ENCODE assay signal across 9 cellular contexts in the genomic region with DNA sequence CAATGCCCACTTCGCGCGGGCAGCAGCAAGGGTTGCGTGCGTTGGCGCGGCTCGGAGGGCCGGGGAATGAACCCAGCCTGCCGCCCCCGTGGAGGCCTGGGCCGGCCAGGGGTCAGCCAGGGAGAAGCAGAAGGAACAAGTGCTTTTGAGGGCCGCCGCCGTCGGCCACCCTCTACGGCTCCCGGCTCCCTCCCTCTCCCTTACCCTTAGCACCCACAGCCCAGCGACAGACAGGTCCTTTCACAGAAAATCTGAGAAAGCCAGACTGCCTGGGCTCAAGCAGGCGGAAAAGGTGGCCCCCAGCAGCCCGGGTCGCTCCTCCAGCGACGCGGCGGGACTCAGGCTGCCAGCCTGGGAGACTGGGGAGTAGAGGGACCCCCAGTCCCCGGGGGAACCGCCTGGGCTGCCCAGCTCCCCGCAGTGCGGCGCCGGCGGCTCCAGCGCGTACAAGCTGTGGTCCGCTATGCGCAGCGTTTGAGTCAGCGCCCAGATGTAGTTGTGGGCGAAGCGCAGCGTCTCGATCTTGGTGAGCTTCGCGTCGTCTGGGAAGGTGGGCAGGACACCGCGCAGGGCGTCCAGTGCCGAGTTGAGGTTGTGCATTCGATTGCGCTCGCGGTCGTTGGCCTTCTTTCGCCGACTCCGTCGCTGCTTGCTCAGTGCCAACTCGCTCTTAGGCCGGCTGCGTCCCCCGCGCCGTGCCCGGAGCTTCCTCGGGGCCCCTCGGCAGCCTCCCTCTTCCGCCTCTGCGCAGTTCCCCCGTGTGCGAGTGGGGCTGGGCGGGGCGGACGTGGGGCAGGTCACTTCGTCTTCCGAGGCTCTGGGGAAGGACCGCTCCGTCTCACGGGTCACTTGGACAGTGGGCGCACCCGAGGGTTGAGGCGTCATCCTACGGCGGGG. TPM values are rescaled to one million over a fixed set of nuclear protein-coding genes. Genes with fewer than 3 reads are reported as not detected.
DNase-seq lines count a peak whose midpoint lies in the region; ATAC-seq, FAIRE-seq and TF ChIP-seq lines count a peak whose summit lies in the region.
"Had no signal": no experiment of that assay in that cellular context is flagged by ENCODE, and none has a peak within 500 bp of the region (broad histone marks: within the 10 kb centered on the region; RNA-seq: fewer than 3 reads in every experiment).

No MANE protein-coding gene starts in this region.

- TF ChIP-seq POLR2A in endothelial cell of umbilical vein (IDR thresholded peaks at IDR 0.05; ENCODE audit: low read depth, low read length) = no peak

- ATAC-seq in RWPE2 (ENCODE audit: low read depth) (0 out of 3 replicates have a peak, but pooled peaks have one; percentile 30), sciatic nerve (peak; percentile 31), GM18909 (IDR thresholded peaks at IDR 0.05; ENCODE audit: poor library complexity, unreplicated experiment) (no peak)

- H3K27me3 ChIP-seq in RWPE2 (ENCODE audit: insufficient read depth, poor library complexity, severe bottlenecking) (peaks cover 100% of the 10 kb centered on the region), endothelial cell of umbilical vein (ENCODE audit: control insufficient read depth in 2 of 2, insufficient read depth in 2 of 2, low read length in 2 of 2) (peaks cover 86 to 92% of the 10 kb centered on the region in 2 experiments)

- no peak overlapping the region for H3K4me2 ChIP-seq in endothelial cell of umbilical vein (ENCODE audit: insufficient read depth, low read length)

- TF ChIP-seq CTCF in RWPE2 (IDR thresholded peaks at IDR 0.05; ENCODE audit: poor library complexity, severe bottlenecking) (no peak), endothelial cell of umbilical vein (IDR thresholded peaks at IDR 0.05; ENCODE audit: extremely low read depth in 1 of 2, insufficient read depth in 1 of 2, low read depth in 1 of 2, low read length in 2 of 2) (no peak)

- dilution Hi-C loops in endothelial cell of umbilical vein (cut with MboI; ENCODE audit: extremely low pct_ligation_motif_present, low sequenced_read_pairs) = no loop called here

- DNase-seq in ELF-1 (ENCODE audit: low read depth, low spot score) = peak; percentile 34
- DNase-seq in RWPE2 (ENCODE audit: low spot score) = no peak
- no peak for DNase-seq in endothelial cell of umbilical vein (ENCODE audit: low read depth, low spot score)
- DNase-seq in sciatic nerve (ENCODE audit: low spot score) = no peak
- no peak for DNase-seq in NCI-H2107 treated with DMSO at 0.1 percent for 48 hours (lab: John Stamatoyannopoulos, UW; ENCODE audit: unreplicated experiment)
- DNase-seq in mucosa of gallbladder (ENCODE audit: low spot score) = no peak
- no peak for DNase-seq in C1 segment of cervical spinal cord (lab: John Stamatoyannopoulos, UW)

- H3K27ac ChIP-seq in RWPE2 (ENCODE audit: poor library complexity, severe bottlenecking) (no peak overlapping the region), endothelial cell of umbilical vein (ENCODE audit: insufficient read depth, low read depth, low read length) (no peak overlapping the region)

- no peak for FAIRE-seq in endothelial cell of umbilical vein (lab: Jason Lieb, UNC)
- FAIRE-seq: TTC549 had no signal

- H3K4me1 ChIP-seq in RWPE2 (ENCODE audit: insufficient read depth, poor library complexity, severe bottlenecking) (no peaks in the 10 kb centered on the region), endothelial cell of umbilical vein (ENCODE audit: control insufficient read depth, extremely low read depth, insufficient read depth, low read length) (no peaks in the 10 kb centered on the region)

- H3K9ac ChIP-seq in endothelial cell of umbilical vein (replicated peaks; ENCODE audit: extremely low read depth, insufficient read depth, low read length) = no peak overlapping the region

- no peak overlapping the region for H2AFZ ChIP-seq in endothelial cell of umbilical vein (ENCODE audit: low read depth, low read length)

- intact Hi-C loops in endothelial cell of umbilical vein (cut with micrococcal nuclease) = no loop called here
- intact Hi-C loops in sciatic nerve (cut with DNase I) = no loop called here

- BruUV-seq in endothelial cell of umbilical vein (replicated peaks; lab: Mats Ljungman, UMichigan) = no TSS peak

- no peaks in the 10 kb centered on the region for H3K36me3 ChIP-seq in RWPE2 (ENCODE audit: low read depth)
- no peaks in the 10 kb centered on the region for H3K36me3 ChIP-seq in endothelial cell of umbilical vein (ENCODE audit: control insufficient read depth in 2 of 2, extremely low read depth in 1 of 2, insufficient read depth in 2 of 2, low read length in 2 of 2)

- POLR2A ChIA-PET in endothelial cell of umbilical vein (lab: Charles Lee) = no interaction called here

- H4K20me1 ChIP-seq in endothelial cell of umbilical vein (replicated peaks; ENCODE audit: control insufficient read depth, extremely low read depth, insufficient read depth, low read length) = no peaks in the 10 kb centered on the region

- CTCF ChIA-PET in endothelial cell of umbilical vein (lab: Charles Lee) = interaction anchor here (1.6 kb wide), 1 partner anchor 12 kb away, joined by 4 read pairs; no protein-coding TSS in a partner anchor

- H3K4me3 ChIP-seq in RWPE2 (ENCODE audit: severe bottlenecking) (no peak overlapping the region), endothelial cell of umbilical vein (replicated peaks in 1 of 3; ENCODE audit: insufficient read depth in 1 of 3, low read depth in 1 of 3, low read length in 3 of 3) (no peak overlapping the region)

- no peaks in the 10 kb centered on the region for H3K79me2 ChIP-seq in endothelial cell of umbilical vein (ENCODE audit: control insufficient read depth, insufficient read depth, low read length)

- H3K9me1 ChIP-seq in endothelial cell of umbilical vein (replicated peaks; ENCODE audit: control insufficient read depth, extremely low read depth, insufficient read depth, low read length) = no peaks in the 10 kb centered on the region

- no peaks in the 10 kb centered on the region for H3K9me3 ChIP-seq in RWPE2 (ENCODE audit: severe bottlenecking)
- H3K9me3 ChIP-seq in endothelial cell of umbilical vein (replicated peaks; ENCODE audit: control insufficient read depth, insufficient read depth, low read length) = no peaks in the 10 kb centered on the region

TF ChIP-seq in endothelial cell of umbilical vein, 7 proteins besides CTCF, POLR2A, EP300 and RAD21:
- TF ChIP-seq POLR2AphosphoS5 (IDR thresholded peaks at IDR 0.05; ENCODE audit: insufficient read depth, low read depth, low read length) (no peak), EZH2 (IDR thresholded peaks at IDR 0.05; ENCODE audit: borderline replicate concordance, low read depth, low read length, severe bottlenecking) (peak; percentile 84)

RNA-seq across cellular contexts. Expression of gene NEUROG3, which starts 0.8 kb away (rescaled TPM):
- not detected in 2 replicates for total RNA-seq in endothelial cell of umbilical vein
- polyA plus RNA-seq in endothelial cell of umbilical vein = not detected in 2 replicates
- not detected in 2 replicates for polyA plus RNA-seq in endothelial cell of umbilical vein (2011; cell fraction: cytosol; rRNA removed)
- polyA plus RNA-seq in endothelial cell of umbilical vein (2011; cell fraction: nucleus; rRNA removed) = not detected in 2 replicates
- not detected in 2 replicates for polyA plus RNA-seq in endothelial cell of umbilical vein (2012)
- not detected in 2 replicates for polyA minus RNA-seq in endothelial cell of umbilical vein
- not detected for polyA minus RNA-seq in endothelial cell of umbilical vein (2011; cell fraction: cytosol; rRNA and poly(A)+ RNA removed)
- polyA minus RNA-seq in endothelial cell of umbilical vein (2011; cell fraction: nucleus; rRNA and poly(A)+ RNA removed) = not detected in 2 replicates
- not detected for total RNA-seq in sciatic nerve
- total RNA-seq in mucosa of gallbladder = not detected

RNA-seq across cellular contexts. Expression of gene FAM241B, which starts 57.6 kb away (rescaled TPM):
- total RNA-seq in endothelial cell of umbilical vein (not detected in 2 replicates), sciatic nerve (6.1 TPM), mucosa of gallbladder (4.0 TPM)
- 0.23 and 0.35 TPM in 2 replicates for polyA plus RNA-seq in endothelial cell of umbilical vein
- 0.06 TPM in 1 of 2 replicates, not detected in the other for polyA plus RNA-seq in endothelial cell of umbilical vein (2011; cell fraction: cytosol; rRNA removed)
- polyA plus RNA-seq in endothelial cell of umbilical vein (2011; cell fraction: nucleus; rRNA removed) = not detected in 2 replicates
- 0.64 and 0.93 TPM in 2 replicates for polyA plus RNA-seq in endothelial cell of umbilical vein (2012)
- polyA minus RNA-seq in endothelial cell of umbilical vein = 1.4 TPM in 1 of 2 replicates, not detected in the other
- polyA minus RNA-seq in endothelial cell of umbilical vein (2011; cell fraction: cytosol; rRNA and poly(A)+ RNA removed) = 4.5 TPM
- not detected in 2 replicates for polyA minus RNA-seq in endothelial cell of umbilical vein (2011; cell fraction: nucleus; rRNA and poly(A)+ RNA removed)
